Comparison of ENCODE assay signal across 1 cellular context in the genomic region with DNA sequence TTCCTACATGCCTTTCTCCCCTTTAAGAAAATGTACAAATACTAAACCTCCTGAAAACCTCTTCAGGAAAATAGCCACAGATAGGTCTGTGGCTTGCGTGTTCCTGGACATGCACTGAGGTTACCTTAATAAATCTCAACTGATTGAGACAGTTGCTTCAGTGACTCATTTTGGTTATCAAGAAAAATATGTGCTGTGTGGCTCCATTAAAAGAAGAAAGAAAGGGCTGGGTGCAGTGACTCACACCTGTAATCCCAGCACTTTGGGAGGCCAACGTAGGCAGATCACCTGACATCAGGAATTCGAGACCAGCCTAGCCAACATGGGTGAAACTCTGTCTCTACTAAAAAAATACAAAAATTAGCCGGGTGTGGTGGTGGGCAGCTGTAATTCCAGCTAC.
TF ChIP-seq lines count a peak whose summit lies in the region.

No MANE protein-coding gene starts in this region.

TF ChIP-seq in SK-N-SH, 30 proteins besides CTCF, POLR2A, EP300 and RAD21:
- TF ChIP-seq, protein P1, sequence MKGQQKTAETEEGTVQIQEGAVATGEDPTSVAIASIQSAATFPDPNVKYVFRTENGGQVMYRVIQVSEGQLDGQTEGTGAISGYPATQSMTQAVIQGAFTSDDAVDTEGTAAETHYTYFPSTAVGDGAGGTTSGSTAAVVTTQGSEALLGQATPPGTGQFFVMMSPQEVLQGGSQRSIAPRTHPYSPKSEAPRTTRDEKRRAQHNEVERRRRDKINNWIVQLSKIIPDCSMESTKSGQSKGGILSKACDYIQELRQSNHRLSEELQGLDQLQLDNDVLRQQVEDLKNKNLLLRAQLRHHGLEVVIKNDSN (IDR thresholded peaks at IDR 0.05; ENCODE audit: borderline replicate concordance, low read depth): no peak
- no peak for TF ChIP-seq RFX5 (IDR thresholded peaks at IDR 0.05; ENCODE audit: low read length)
- no peak for TF ChIP-seq NFIC (IDR thresholded peaks at IDR 0.05; ENCODE audit: borderline replicate concordance)
- TF ChIP-seq TEAD4 (IDR thresholded peaks at IDR 0.05; ENCODE audit: borderline replicate concordance, insufficient read depth): no peak
- no peak for TF ChIP-seq NRF1 (IDR thresholded peaks at IDR 0.05; ENCODE audit: low read depth, low read length)
- TF ChIP-seq POLR2AphosphoS5 (IDR thresholded peaks at IDR 0.05; ENCODE audit: low read depth, low read length): no peak
- peak; percentile 43; the same call in 1 of the 2 replicates for TF ChIP-seq FOSL2 (IDR thresholded peaks at IDR 0.05; ENCODE audit: borderline replicate concordance, low read depth)
- no peak for TF ChIP-seq FOXM1 (IDR thresholded peaks at IDR 0.05; ENCODE audit: low read depth)
- TF ChIP-seq RXRA (IDR thresholded peaks at IDR 0.05; ENCODE audit: borderline replicate concordance, low read depth): no peak
- TF ChIP-seq YY1 (IDR thresholded peaks at IDR 0.05; ENCODE audit: low read depth): no peak
- TF ChIP-seq, protein P2, sequence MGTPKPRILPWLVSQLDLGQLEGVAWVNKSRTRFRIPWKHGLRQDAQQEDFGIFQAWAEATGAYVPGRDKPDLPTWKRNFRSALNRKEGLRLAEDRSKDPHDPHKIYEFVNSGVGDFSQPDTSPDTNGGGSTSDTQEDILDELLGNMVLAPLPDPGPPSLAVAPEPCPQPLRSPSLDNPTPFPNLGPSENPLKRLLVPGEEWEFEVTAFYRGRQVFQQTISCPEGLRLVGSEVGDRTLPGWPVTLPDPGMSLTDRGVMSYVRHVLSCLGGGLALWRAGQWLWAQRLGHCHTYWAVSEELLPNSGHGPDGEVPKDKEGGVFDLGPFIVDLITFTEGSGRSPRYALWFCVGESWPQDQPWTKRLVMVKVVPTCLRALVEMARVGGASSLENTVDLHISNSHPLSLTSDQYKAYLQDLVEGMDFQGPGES (IDR thresholded peaks at IDR 0.05; ENCODE audit: low read depth, low read length): no peak
- peak; percentile 38; the same call in 1 of the 2 replicates for TF ChIP-seq JUND (IDR thresholded peaks at IDR 0.05)
- TF ChIP-seq, protein P3, sequence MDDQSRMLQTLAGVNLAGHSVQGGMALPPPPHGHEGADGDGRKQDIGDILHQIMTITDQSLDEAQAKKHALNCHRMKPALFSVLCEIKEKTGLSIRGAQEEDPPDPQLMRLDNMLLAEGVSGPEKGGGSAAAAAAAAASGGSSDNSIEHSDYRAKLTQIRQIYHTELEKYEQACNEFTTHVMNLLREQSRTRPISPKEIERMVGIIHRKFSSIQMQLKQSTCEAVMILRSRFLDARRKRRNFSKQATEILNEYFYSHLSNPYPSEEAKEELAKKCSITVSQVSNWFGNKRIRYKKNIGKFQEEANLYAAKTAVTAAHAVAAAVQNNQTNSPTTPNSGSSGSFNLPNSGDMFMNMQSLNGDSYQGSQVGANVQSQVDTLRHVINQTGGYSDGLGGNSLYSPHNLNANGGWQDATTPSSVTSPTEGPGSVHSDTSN (IDR thresholded peaks at IDR 0.05): peak; percentile 74
- TF ChIP-seq TCF12 (IDR thresholded peaks at IDR 0.05): peak; percentile 45; the same call in 1 of the 2 replicates
